ENCODE assay signal across 8 cellular contexts in genomic region chr1:42682484-42682738, GRCh38. TPM values are rescaled to one million over a fixed set of nuclear protein-coding genes. Genes with fewer than 3 reads are reported as not detected.
DNase-seq lines count a peak whose midpoint lies in the region; ATAC-seq and TF ChIP-seq lines count a peak whose summit lies in the region.
"Not testable (repeated sequence)": the region's sequence is repeated elsewhere in the genome, so short reads cannot be mapped to it uniquely, and the experiment has no call there.

No MANE protein-coding gene starts in this region.

- H3K4me1 Mint-ChIP-seq in activated T-cell treated with anti-CD3 and anti-CD28 coated beads, Interleukin-2, amount 50 U/mL, for 24 hours (ENCODE audit: low read depth): peaks cover 54% of the 10 kb centered on the region
- H3K4me1 Mint-ChIP-seq in immature natural killer cell (peaks cover 56 to 66% of the 10 kb centered on the region in 2 donors), osteocyte (ENCODE audit: unreplicated experiment) (peaks cover 48% of the 10 kb centered on the region)

- peak overlapping the region; percentile 71 for H3K4me3 ChIP-seq in LNCaP clone FGC (ENCODE audit: low read depth, low read length)
- peak overlapping the region; percentile 42 for H3K4me3 ChIP-seq in ectodermal cell (ENCODE audit: insufficient read depth, low read depth, low read length)
- peak overlapping the region; percentile 93 for H3K4me3 ChIP-seq in urinary bladder (ENCODE audit: low read depth, low read length)

- H3K27me3 Mint-ChIP-seq in activated T-cell treated with anti-CD3 and anti-CD28 coated beads, Interleukin-2, amount 50 U/mL, for 24 hours; osteocyte (ENCODE audit: unreplicated experiment): not testable (repeated sequence)
- peaks cover 8 to 15% (median 9%) of the 10 kb centered on the region in 3 donors for H3K27me3 Mint-ChIP-seq in immature natural killer cell (ENCODE audit: low read depth in 3 of 3)

- TF ChIP-seq CTCF in LNCaP clone FGC (IDR thresholded peaks at IDR 0.05; ENCODE audit: control insufficient read depth, extremely low read depth, insufficient read depth); osteocyte (IDR thresholded peaks at IDR 0.05): not testable (repeated sequence)

- peaks cover 16% of the 10 kb centered on the region for H3K4me1 ChIP-seq in ectodermal cell (ENCODE audit: control insufficient read depth, insufficient read depth, low read length)
- not testable (repeated sequence) for H3K4me1 ChIP-seq in urinary bladder (ENCODE audit: insufficient read depth)

- H3K27me3 ChIP-seq in ectodermal cell (ENCODE audit: control insufficient read depth, insufficient read depth, low read length, poor library complexity, severe bottlenecking): not testable (repeated sequence)

- 0% methylated on average over 33 of the region's 33 CpGs for WGBS in ectodermal cell, 2 experiments
- WGBS in urinary bladder: 2% methylated on average over 33 of the region's 33 CpGs

- not testable (repeated sequence) for H3K9me3 ChIP-seq in ectodermal cell (ENCODE audit: control insufficient read depth, low read length)

- not testable (repeated sequence) for H3K27ac ChIP-seq in ectodermal cell (ENCODE audit: insufficient read depth, low read depth, low read length, poor library complexity, severe bottlenecking)
- H3K27ac ChIP-seq in urinary bladder (ENCODE audit: low read depth): peak overlapping the region; percentile 93

- H3K27ac Mint-ChIP-seq in activated T-cell treated with anti-CD3 and anti-CD28 coated beads, Interleukin-2, amount 50 U/mL, for 24 hours: peak overlapping the region; percentile 99
- H3K27ac Mint-ChIP-seq in immature natural killer cell (peak overlapping the region; percentile 91 to 99 (median 96)), osteocyte (ENCODE audit: unreplicated experiment) (peak overlapping the region; percentile 98)

- H3K9me3 Mint-ChIP-seq in activated T-cell treated with anti-CD3 and anti-CD28 coated beads, Interleukin-2, amount 50 U/mL, for 24 hours; immature natural killer cell; osteocyte (ENCODE audit: unreplicated experiment): not testable (repeated sequence)

- ATAC-seq in GM18867 (IDR thresholded peaks at IDR 0.05; ENCODE audit: unreplicated experiment) (peak; percentile 20), HG02610 (IDR thresholded peaks at IDR 0.05; ENCODE audit: unreplicated experiment) (peak; percentile 8)

- DNase-seq in LNCaP clone FGC (ENCODE audit: low read depth); activated T-cell treated with anti-CD3 and anti-CD28 coated beads, Interleukin-2, amount 50 U/mL, for 24 hours; immature natural killer cell; osteocyte (ENCODE audit: extremely low spot score, unreplicated experiment): not testable (repeated sequence)

- H3K36me3 Mint-ChIP-seq in activated T-cell treated with anti-CD3 and anti-CD28 coated beads, Interleukin-2, amount 50 U/mL, for 24 hours (ENCODE audit: low read depth): peaks cover 66% of the 10 kb centered on the region
- H3K36me3 Mint-ChIP-seq in immature natural killer cell (peaks cover 0 to 11% (median 0%) of the 10 kb centered on the region in 3 donors), osteocyte (ENCODE audit: unreplicated experiment) (peaks cover 13% of the 10 kb centered on the region)

- H3K36me3 ChIP-seq in ectodermal cell (ENCODE audit: control insufficient read depth, insufficient read depth, low read length); urinary bladder (ENCODE audit: insufficient read depth): not testable (repeated sequence)

- peak overlapping the region; percentile 88 for H3K4me3 Mint-ChIP-seq in activated T-cell treated with anti-CD3 and anti-CD28 coated beads, Interleukin-2, amount 50 U/mL, for 24 hours
- H3K4me3 Mint-ChIP-seq in immature natural killer cell (peak overlapping the region; percentile 96 to 100 (median 97)), osteocyte (ENCODE audit: unreplicated experiment) (peak overlapping the region; percentile 92)

RNA-seq across cellular contexts. Expression of gene YBX1, which starts 0.2 kb away (rescaled TPM):
- polyA plus RNA-seq in ectodermal cell (2013, experiment 1 of 4): 1,742 TPM
- 1,528 TPM for polyA plus RNA-seq in ectodermal cell (2013, experiment 2 of 4)
- 1,202 TPM for polyA plus RNA-seq in ectodermal cell (2013, experiment 3 of 4)
- polyA plus RNA-seq in ectodermal cell (2013, experiment 4 of 4): 1,281 TPM
- polyA plus RNA-seq in immature natural killer cell (10 to 100 TPM; 51.5 to 70.0 (median 69.4) TPM), urinary bladder (773 TPM)
- total RNA-seq in osteocyte (529 and 538 TPM in 2 replicates), urinary bladder (401 TPM)

RNA-seq across cellular contexts. Expression of gene PPIH, which starts 24.2 kb away (rescaled TPM):
- 79.6 TPM for polyA plus RNA-seq in ectodermal cell (2013, experiment 1 of 4)
- polyA plus RNA-seq in ectodermal cell (2013, experiment 2 of 4): 65.0 TPM
- polyA plus RNA-seq in ectodermal cell (2013, experiment 3 of 4): 50.4 TPM
- 63.0 TPM for polyA plus RNA-seq in ectodermal cell (2013, experiment 4 of 4)
- polyA plus RNA-seq in immature natural killer cell (100 to 1,000 TPM in 1 of 3 donors, 10 to 100 TPM in 2; 52.1 to 102 (median 80.7) TPM), urinary bladder (29.8 TPM)
- total RNA-seq in osteocyte (26.7 and 30.2 TPM in 2 replicates), urinary bladder (24.1 TPM)

RNA-seq across cellular contexts. Expression of gene CLDN19, which starts 57.6 kb away (rescaled TPM):
- polyA plus RNA-seq in ectodermal cell (2013, experiment 1 of 4): 5.6 TPM
- polyA plus RNA-seq in ectodermal cell (2013, experiment 2 of 4): 6.5 TPM
- polyA plus RNA-seq in ectodermal cell (2013, experiment 3 of 4): 4.2 TPM
- 4.4 TPM for polyA plus RNA-seq in ectodermal cell (2013, experiment 4 of 4)
- polyA plus RNA-seq in immature natural killer cell (not detected), urinary bladder (0.38 TPM)
- total RNA-seq in osteocyte (not detected in 2 replicates), urinary bladder (0.69 TPM)

Comparison
In these comparisons a context has a peak if more than half of its experiments do, and no peak if none do; other contexts are left out.
1. H3K4me3 ChIP-seq: peak in every context shown above with its lines; median percentile 93 in urinary bladder; 71 in LNCaP clone FGC; 42 in ectodermal cell.